ENCODE assay signal across 16 cellular contexts in the genomic region with DNA sequence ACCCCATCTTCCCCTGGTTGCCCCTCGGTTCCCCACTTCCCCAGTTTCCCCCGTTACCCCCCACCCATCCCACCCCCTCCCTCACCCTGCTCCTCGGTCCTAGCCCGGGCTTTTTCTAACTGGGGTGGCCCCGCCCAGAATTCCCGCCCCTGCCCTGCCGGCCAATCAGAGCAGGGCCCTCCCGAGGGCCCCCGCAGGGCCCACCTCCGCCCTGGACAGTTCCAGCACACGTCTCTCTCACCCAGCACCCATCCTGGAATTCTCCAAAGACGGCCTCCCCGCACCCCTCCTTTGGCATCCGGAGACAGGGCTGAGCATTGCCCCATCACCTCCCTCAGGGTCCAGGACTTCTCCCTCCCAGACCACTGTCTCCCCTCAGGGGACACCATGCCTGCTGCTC. TPM values are rescaled to one million over a fixed set of nuclear protein-coding genes. Genes with fewer than 3 reads are reported as not detected.
DNase-seq lines count a peak whose midpoint lies in the region; ATAC-seq and TF ChIP-seq lines count a peak whose summit lies in the region.
"Had no signal": no experiment of that assay in that cellular context is flagged by ENCODE, and none has a peak within 500 bp of the region (broad histone marks: within the 10 kb centered on the region; RNA-seq: fewer than 3 reads in every experiment).

A gene (minus strand): TSS at position 88 of the 400 bp plus-strand sequence.

- no peak within 1 kb of the TSS for H3K27ac ChIP-seq in upper lobe of left lung

- no peak for TF ChIP-seq CTCF in brain (conservative IDR thresholded peaks at IDR 0.05)
- no peak for TF ChIP-seq CTCF in omental fat pad (IDR thresholded peaks at IDR 0.05)
- TF ChIP-seq CTCF in upper lobe of left lung (IDR thresholded peaks at IDR 0.05), result no peak

- no peak for TF ChIP-seq EP300 in upper lobe of left lung (IDR thresholded peaks at IDR 0.05)

- DNase-seq in left cardiac atrium (no peak), omental fat pad (ENCODE audit: low spot score) (no peak), upper lobe of left lung (no peak), OCI-M1 (lab: John Stamatoyannopoulos, UW) (no peak)
- DNase-seq: activated CD4-positive, alpha-beta T cell treated with anti-CD3 and anti-CD28 coated beads for 48 hours; activated T-cell treated with anti-CD3 and anti-CD28 coated beads, Interleukin-2, amount 50 U/mL, for 4 hours; amygdala; CD4-positive, CD25-positive, alpha-beta regulatory T cell; left colon; stimulated activated CD4-positive, alpha-beta T cell treated with anti-CD3 and anti-CD28 coated beads, Interleukin-4, amount 100 ng/mL, for 1 hour; stimulated activated naive B cell treated with anti-CD40 and anti-IgM and Interleukin-4, amounts not matched to agents 10 μg/mL and 1 μg/mL and 100 μg/mL, for 72 hours had no signal

- H3K4me1 Mint-ChIP-seq in brain, result no peaks in the 10 kb centered on the region
- H3K4me1 Mint-ChIP-seq: CD4-positive, CD25-positive, alpha-beta regulatory T cell; stimulated activated naive B cell treated with anti-CD40 and anti-IgM and Interleukin-4, amounts not matched to agents 10 μg/mL and 1 μg/mL and 100 μg/mL, for 72 hours had no signal

- H3K27me3 ChIP-seq in upper lobe of left lung, result no peaks in the 10 kb centered on the region

- H3K4me3 ChIP-seq in upper lobe of left lung, result no peak within 1 kb of the TSS

- no peaks in the 10 kb centered on the region for H3K4me1 ChIP-seq in upper lobe of left lung

- no peak within 1 kb of the TSS for H3K27ac Mint-ChIP-seq in brain
- H3K27ac Mint-ChIP-seq: CD4-positive, CD25-positive, alpha-beta regulatory T cell; stimulated activated naive B cell treated with anti-CD40 and anti-IgM and Interleukin-4, amounts not matched to agents 10 μg/mL and 1 μg/mL and 100 μg/mL, for 72 hours; T-helper 1 cell treated with Interleukin-12 subunit alpha and Interleukin-12 subunit beta and Interleukin-4 antibody, amounts not matched to agents 30 μg/mL and 1 μg/mL, for 36 hours had no signal

- no peak for TF ChIP-seq POLR2A in upper lobe of left lung (IDR thresholded peaks at IDR 0.05)

- no peaks in the 10 kb centered on the region for H3K9me3 Mint-ChIP-seq in brain
- H3K9me3 Mint-ChIP-seq: activated T-cell treated with anti-CD3 and anti-CD28 coated beads, Interleukin-2, amount 50 U/mL, for 4 hours; CD4-positive, CD25-positive, alpha-beta regulatory T cell; stimulated activated naive B cell treated with anti-CD40 and anti-IgM and Interleukin-4, amounts not matched to agents 10 μg/mL and 1 μg/mL and 100 μg/mL, for 72 hours; T-helper 1 cell treated with Interleukin-12 subunit alpha and Interleukin-12 subunit beta and Interleukin-4 antibody, amounts not matched to agents 30 μg/mL and 1 μg/mL, for 36 hours had no signal

- no CpG with 5 or more reads among the region's 14 CpGs for WGBS in upper lobe of left lung, 2 donors

- no peaks in the 10 kb centered on the region for H3K36me3 ChIP-seq in upper lobe of left lung

- intact Hi-C loops in left cardiac atrium (cut with DNase I), result no loop called here

- H3K4me3 Mint-ChIP-seq in brain, result no peak within 1 kb of the TSS
- H3K4me3 Mint-ChIP-seq: activated T-cell treated with anti-CD3 and anti-CD28 coated beads, Interleukin-2, amount 50 U/mL, for 4 hours; CD4-positive, CD25-positive, alpha-beta regulatory T cell; stimulated activated naive B cell treated with anti-CD40 and anti-IgM and Interleukin-4, amounts not matched to agents 10 μg/mL and 1 μg/mL and 100 μg/mL, for 72 hours; T-helper 1 cell treated with Interleukin-12 subunit alpha and Interleukin-12 subunit beta and Interleukin-4 antibody, amounts not matched to agents 30 μg/mL and 1 μg/mL, for 36 hours had no signal

- ATAC-seq in left cardiac atrium, result peak; percentile 71 to 83
- peak; percentile 64 for ATAC-seq in omental fat pad (ENCODE audit: low FRiP score)
- peak; percentile 49 to 75 for ATAC-seq in upper lobe of left lung (ENCODE audit: low FRiP score in 2 of 2)
- ATAC-seq in GM21786 (IDR thresholded peaks at IDR 0.05; ENCODE audit: unreplicated experiment), result no peak
- no peak for ATAC-seq in HG03354 (IDR thresholded peaks at IDR 0.05; ENCODE audit: poor library complexity, severe bottlenecking, unreplicated experiment)
- no peak for ATAC-seq in GM21528 (IDR thresholded peaks at IDR 0.05; ENCODE audit: low FRiP score, unreplicated experiment)
- ATAC-seq: activated T-cell treated with anti-CD3 and anti-CD28 coated beads, Interleukin-2, amount 50 U/mL, for 4 hours had no signal

- H3K27me3 Mint-ChIP-seq in brain, result no peaks in the 10 kb centered on the region
- H3K27me3 Mint-ChIP-seq: CD4-positive, CD25-positive, alpha-beta regulatory T cell; stimulated activated naive B cell treated with anti-CD40 and anti-IgM and Interleukin-4, amounts not matched to agents 10 μg/mL and 1 μg/mL and 100 μg/mL, for 72 hours had no signal

- H3K36me3 Mint-ChIP-seq in brain, result no peaks in the 10 kb centered on the region
- H3K36me3 Mint-ChIP-seq: CD4-positive, CD25-positive, alpha-beta regulatory T cell; stimulated activated naive B cell treated with anti-CD40 and anti-IgM and Interleukin-4, amounts not matched to agents 10 μg/mL and 1 μg/mL and 100 μg/mL, for 72 hours had no signal

- no peaks in the 10 kb centered on the region for H3K9me3 ChIP-seq in upper lobe of left lung

RNA-seq across cellular contexts. Expression of the gene that starts here (rescaled TPM):
- polyA plus RNA-seq in brain (ENCODE audit: insufficient read depth, low read depth, low replicate concordance), result 11.2 TPM
- total RNA-seq in left cardiac atrium, result 100 to 1,000 TPM; 390 to 610 TPM
- 1,000 to 10,000 TPM in 1 of 4 donors, 100 to 1,000 TPM in 3; 386 to 1,140 (median 511) TPM for total RNA-seq in omental fat pad
- total RNA-seq in upper lobe of left lung, result 100 to 1,000 TPM in 1 of 6 donors, 10 to 100 TPM in 5; 17.2 to 127 (median 64.0) TPM
- polyA plus RNA-seq: CD4-positive, CD25-positive, alpha-beta regulatory T cell had no signal

Comparison
In these comparisons a context has a peak if more than half of its experiments do, and no peak if none do; other contexts are left out.
1. ATAC-seq: peak in left cardiac atrium (2 of 2), omental fat pad (single experiment) and upper lobe of left lung (2 of 2); none in GM21786 (single experiment), HG03354 (single experiment) and GM21528 (single experiment).